ENCODE assay signal across 22 cellular contexts in genomic region chr11:34964610-34965331, GRCh38.
"Had no signal": no experiment of that assay in that cellular context is flagged by ENCODE, and none has a peak within 500 bp of the region (broad histone marks: within the 10 kb centered on the region; RNA-seq: fewer than 3 reads in every experiment).

No MANE protein-coding gene starts in this region.

- H3K4me1 Mint-ChIP-seq: nephron progenitor cell; stimulated activated effector memory CD8-positive, alpha-beta T cell treated with anti-CD3 and anti-CD28 coated beads, Interleukin-12 subunit alpha, Interleukin-12 subunit beta, amount 100 ng/mL, for 72 hours had no signal

- DNase-seq: dermis blood vessel endothelial cell; effector memory CD4-positive, alpha-beta T cell; hypothalamus; left colon; left ventricle myocardium superior; mesenchymal stem cell; midbrain; naive thymus-derived CD4-positive, alpha-beta T cell; nephron progenitor cell; nucleus accumbens; sigmoid colon; stimulated activated CD4-positive, alpha-beta T cell treated with anti-CD3 and anti-CD28 coated beads, Interleukin-2, amount 100 ng/mL, for 24 hours; stimulated activated CD4-positive, alpha-beta T cell treated with anti-CD3 and anti-CD28 coated beads, Interleukin-4, amount 100 ng/mL, for 24 hours; stimulated activated naive CD4-positive, alpha-beta T cell treated with Interleukin-2 at 50 U/mL for 16 hours; stomach; thyroid gland; trophoblast cell had no signal

- ATAC-seq: left colon; left ventricle myocardium superior; naive thymus-derived CD4-positive, alpha-beta T cell; stimulated activated effector memory CD8-positive, alpha-beta T cell treated with anti-CD3 and anti-CD28 coated beads, Interleukin-12 subunit alpha, Interleukin-12 subunit beta, amount 100 ng/mL, for 72 hours had no signal

- H3K9me3 ChIP-seq: prostate gland, right atrium auricular region, sigmoid colon, stomach, thyroid gland, vagina had no signal

- H3K36me3 ChIP-seq: prostate gland had no signal

- H3K4me3 Mint-ChIP-seq: naive thymus-derived CD4-positive, alpha-beta T cell; nephron progenitor cell; stimulated activated effector memory CD8-positive, alpha-beta T cell treated with anti-CD3 and anti-CD28 coated beads, Interleukin-12 subunit alpha, Interleukin-12 subunit beta, amount 100 ng/mL, for 72 hours had no signal

- H3K4me1 ChIP-seq: prostate gland, right atrium auricular region, sigmoid colon, vagina had no signal

- H3K27ac Mint-ChIP-seq: nephron progenitor cell; stimulated activated effector memory CD8-positive, alpha-beta T cell treated with anti-CD3 and anti-CD28 coated beads, Interleukin-12 subunit alpha, Interleukin-12 subunit beta, amount 100 ng/mL, for 72 hours had no signal

- H3K27me3 Mint-ChIP-seq: naive thymus-derived CD4-positive, alpha-beta T cell had no signal

- H3K9me3 Mint-ChIP-seq: nephron progenitor cell; stimulated activated effector memory CD8-positive, alpha-beta T cell treated with anti-CD3 and anti-CD28 coated beads, Interleukin-12 subunit alpha, Interleukin-12 subunit beta, amount 100 ng/mL, for 72 hours had no signal

- H3K4me3 ChIP-seq: coronary artery, prostate gland, right atrium auricular region, sigmoid colon, stomach, thyroid gland, vagina had no signal

- H3K27me3 ChIP-seq: right atrium auricular region, sigmoid colon, stomach, thyroid gland, vagina had no signal
